ENCODE assay signal across 8 cellular contexts in genomic region chr1:1658583-1659549, GRCh38. TPM values are rescaled to one million over a fixed set of nuclear protein-coding genes. Genes with fewer than 3 reads are reported as not detected.
A peak's percentile ranks its signal among the peaks of the same experiment; 100 is the strongest.
DNase-seq lines count a peak whose midpoint lies in the region; ATAC-seq and TF ChIP-seq lines count a peak whose summit lies in the region.
"Not testable (repeated sequence)": the region's sequence is repeated elsewhere in the genome, so short reads cannot be mapped to it uniquely, and the experiment has no call there.

Gene CDK11B, minus strand, starts transcription at chr1:1659004. Its CDS starts 1,519 bp downstream, at chr1:1657485.

- in situ Hi-C loops in GM13977 (cut with MboI; ENCODE audit: low pct_unique_long_range_greater_than_20kb, low sequenced_read_pairs, unreplicated experiment), result loop anchor here (5.0 kb wide), 1 partner anchor 63 kb away; the partner anchor contains the start of gene CDK11A

- peaks cover 0 to 35% (median 30%) of the 10 kb centered on the region in 9 donors for H3K36me3 ChIP-seq in heart right ventricle

- not testable (repeated sequence) for H3K4me1 Mint-ChIP-seq in progenitor cell of endocrine pancreas (ENCODE audit: low read depth)

- H3K36me3 Mint-ChIP-seq in progenitor cell of endocrine pancreas (ENCODE audit: insufficient read depth), result not testable (repeated sequence)

- peaks cover 0 to 22% (median 5%) of the 10 kb centered on the region in 9 donors for H3K4me1 ChIP-seq in heart right ventricle

- not testable (repeated sequence) for H3K9me3 Mint-ChIP-seq in progenitor cell of endocrine pancreas (ENCODE audit: low read depth)

- not testable (repeated sequence) for TF ChIP-seq CTCF in GM13977 (IDR thresholded peaks at IDR 0.05; ENCODE audit: extremely low read depth, insufficient read depth, missing control alignments)
- TF ChIP-seq CTCF in heart right ventricle (IDR thresholded peaks at IDR 0.05) (peak in 8 of 9 donors; percentile 9 to 50 (median 40)), progenitor cell of endocrine pancreas (IDR thresholded peaks at IDR 0.05; ENCODE audit: unreplicated experiment) (peak; percentile 53)

- H3K4me3 Mint-ChIP-seq in progenitor cell of endocrine pancreas (ENCODE audit: low read depth), result peak within 1 kb of the TSS; percentile 96

- 0 to 1% methylated on average over 61 to 69 of the region's 96 CpGs for WGBS in heart right ventricle, 2 donors

- H3K27ac ChIP-seq in heart right ventricle, result peak within 1 kb of the TSS; percentile 90 to 100 (median 98)

- H3K27me3 Mint-ChIP-seq in progenitor cell of endocrine pancreas, result not testable (repeated sequence)

- not testable (repeated sequence) for H3K27me3 ChIP-seq in heart right ventricle

- DNase-seq in GM13977 (ENCODE audit: low spot score) (peak; percentile 98), NCI-H146 treated with DMSO at 0.1 percent for 48 hours (lab: John Stamatoyannopoulos, UW; ENCODE audit: unreplicated experiment) (peak; percentile 57), amniotic epithelial cell (ENCODE audit: low read depth) (peak; percentile 95), heart right ventricle (peak; percentile 95 to 96), progenitor cell of endocrine pancreas (ENCODE audit: low spot score, unreplicated experiment) (peak; percentile 79), ureter (ENCODE audit: low spot score) (peak; percentile 93)

- not testable (repeated sequence) for H3K9me3 ChIP-seq in heart right ventricle

- H3K4me3 ChIP-seq in heart right ventricle, result peak within 1 kb of the TSS; percentile 53 to 85 (median 72)

- intact Hi-C loops in T-helper 1 cell treated with Interleukin-12 subunit alpha and Interleukin-12 subunit beta and Interleukin-4 antibody, amounts not matched to agents 30 ng/mL and 1 ng/mL, for 36 hours (cut with micrococcal nuclease), result loop anchor here (1.0 to 2.0 kb wide), 4 partner anchors 44 to 188 kb away; partner anchors contain the start of genes ATAD3B, CDK11A, MIB2 and SSU72
- intact Hi-C loops in heart right ventricle (cut with DNase I), result not testable (repeated sequence)

- ATAC-seq in HG02884 (IDR thresholded peaks at IDR 0.05; ENCODE audit: unreplicated experiment), result peak; percentile 79
- ATAC-seq in heart right ventricle, result peak; percentile 93 to 98 (median 95)

- H3K27ac Mint-ChIP-seq in progenitor cell of endocrine pancreas, result peak within 1 kb of the TSS; percentile 100

RNA-seq across cellular contexts. Expression of gene CDK11B, which starts in this region (rescaled TPM):
- total RNA-seq in T-helper 1 cell treated with Interleukin-12 subunit alpha and Interleukin-12 subunit beta and Interleukin-4 antibody, amounts not matched to agents 30 ng/mL and 1 ng/mL, for 36 hours, result 33.2 and 37.0 TPM in 2 replicates
- 10 to 100 TPM; 20.9 to 30.4 (median 23.8) TPM for total RNA-seq in heart right ventricle
- polyA plus RNA-seq in heart right ventricle, result 10 to 100 TPM; 31.4 to 34.1 TPM
- total RNA-seq in progenitor cell of endocrine pancreas, result 26.3 and 28.7 TPM in 2 replicates
- 20.2 TPM for total RNA-seq in ureter

Comparison
In these comparisons a context has a peak if more than half of its experiments do, and no peak if none do; other contexts are left out.
1. Peak in every context shown above with its lines: DNase-seq, ATAC-seq, H3K4me3 ChIP-seq and H3K27ac ChIP-seq.